Comparison of ENCODE assay signal across 14 cellular contexts in genomic region chr12:82411561-82412230, GRCh38. TPM values are rescaled to one million over a fixed set of nuclear protein-coding genes. Genes with fewer than 3 reads are reported as not detected.
A peak's percentile ranks its signal among the peaks of the same experiment; 100 is the strongest.
DNase-seq lines count a peak whose midpoint lies in the region; ATAC-seq and TF ChIP-seq lines count a peak whose summit lies in the region.
"Had no signal": no experiment of that assay in that cellular context is flagged by ENCODE, and none has a peak within 500 bp of the region (broad histone marks: within the 10 kb centered on the region; RNA-seq: fewer than 3 reads in every experiment).

No MANE protein-coding gene starts in this region.

- H3K4ac ChIP-seq in mesenchymal stem cell (ENCODE audit: low read depth in 1 of 2, low read length in 2 of 2), result no peak overlapping the region

- H3K9me3 Mint-ChIP-seq in Calu3 (ENCODE audit: low read depth, unreplicated experiment), result no peaks in the 10 kb centered on the region
- no peaks in the 10 kb centered on the region for H3K9me3 Mint-ChIP-seq in type B pancreatic cell

- H3K27ac Mint-ChIP-seq in Calu3 (ENCODE audit: unreplicated experiment), result peak overlapping the region; percentile 74
- H3K27ac Mint-ChIP-seq in type B pancreatic cell, result no peak overlapping the region

- TF ChIP-seq CTCF in Calu3 (IDR thresholded peaks at IDR 0.05; ENCODE audit: unreplicated experiment), result no peak
- TF ChIP-seq CTCF in PC-9 (conservative IDR thresholded peaks at IDR 0.05), result no peak
- TF ChIP-seq CTCF in choroid plexus epithelial cell (conservative IDR thresholded peaks at IDR 0.05; ENCODE audit: low read depth, low read length), result no peak
- TF ChIP-seq CTCF in type B pancreatic cell (conservative IDR thresholded peaks at IDR 0.05), result no peak

- H3K4me3 Mint-ChIP-seq in Calu3 (ENCODE audit: low read depth, unreplicated experiment) (peak overlapping the region; percentile 11), type B pancreatic cell (no peak overlapping the region)

- H4K91ac ChIP-seq in mesenchymal stem cell (ENCODE audit: low read length), result no peak overlapping the region

- H2BK12ac ChIP-seq in mesenchymal stem cell (ENCODE audit: low read length in 2 of 2), result no peak overlapping the region

- no TSS peak for BruUV-seq in Calu3 (replicated peaks; lab: Mats Ljungman, UMichigan)
- BruUV-seq in PC-9 (replicated peaks; lab: Mats Ljungman, UMichigan), result no TSS peak

- CTCF ChIA-PET in Calu3 (lab: Charles Lee), result interaction anchor here (1.1 to 2.1 kb wide), 2 partner anchors 54 to 102 kb away, joined by 3 to 8 read pairs; partner anchors contain the start of genes CCDC59 and METTL25
- CTCF ChIA-PET in PC-9 (lab: Charles Lee), result no interaction called here

- H3K36me3 ChIP-seq in PC-9 (ENCODE audit: low read depth) (no peaks in the 10 kb centered on the region), mesenchymal stem cell (ENCODE audit: control insufficient read depth in 1 of 2, insufficient read depth in 2 of 2, low read depth in 1 of 2, low read length in 2 of 2) (no peaks in the 10 kb centered on the region)

- H3K9me2 ChIP-seq in PC-9 (ENCODE audit: insufficient read depth), result no peaks in the 10 kb centered on the region; the same call in 1 of the 2 replicates

- peaks cover 54% of the 10 kb centered on the region for H3K4me1 Mint-ChIP-seq in Calu3 (ENCODE audit: low read depth, unreplicated experiment)
- H3K4me1 Mint-ChIP-seq in type B pancreatic cell (ENCODE audit: unreplicated experiment), result no peaks in the 10 kb centered on the region

- H2AFZ ChIP-seq in PC-9, result 0 out of 2 replicates have a peak overlapping the region, but pooled peaks have one; percentile 46
- H2AFZ ChIP-seq in mesenchymal stem cell (ENCODE audit: low read depth, low read length), result no peak overlapping the region

- no peaks in the 10 kb centered on the region for H3F3A ChIP-seq in PC-9 (ENCODE audit: insufficient read depth, low read depth)

- H3K36me3 Mint-ChIP-seq in Calu3 (ENCODE audit: insufficient read depth, unreplicated experiment) (no peaks in the 10 kb centered on the region), type B pancreatic cell (no peaks in the 10 kb centered on the region)

- no peak overlapping the region for H3K4me3 ChIP-seq in PC-9
- H3K4me3 ChIP-seq in choroid plexus epithelial cell (ENCODE audit: low read depth, low read length), result no peak overlapping the region
- no peak overlapping the region for H3K4me3 ChIP-seq in mesenchymal stem cell (ENCODE audit: insufficient read depth in 1 of 2, low read depth in 1 of 2, low read length in 2 of 2)

- no peak overlapping the region for H3K18ac ChIP-seq in mesenchymal stem cell (ENCODE audit: low read depth in 1 of 2, low read length in 2 of 2)

- no peak overlapping the region for H4K8ac ChIP-seq in mesenchymal stem cell (ENCODE audit: low read length)

- no peaks in the 10 kb centered on the region for H3K27me3 Mint-ChIP-seq in Calu3 (ENCODE audit: unreplicated experiment)
- H3K27me3 Mint-ChIP-seq in type B pancreatic cell, result no peaks in the 10 kb centered on the region

- H3K27me3 ChIP-seq in PC-9 (ENCODE audit: insufficient read depth, low read depth), result no peaks in the 10 kb centered on the region
- H3K27me3 ChIP-seq in mesenchymal stem cell (ENCODE audit: control insufficient read depth in 1 of 2, insufficient read depth in 1 of 2, low read length in 2 of 2), result no peaks in the 10 kb centered on the region

- H3K79me1 ChIP-seq in mesenchymal stem cell (replicated peaks; ENCODE audit: low read length, poor library complexity, severe bottlenecking), result no peaks in the 10 kb centered on the region

- intact Hi-C loops in Calu3 (cut with micrococcal nuclease; ENCODE audit: unreplicated experiment) (loop anchor here (5.0 kb wide), 1 partner anchor 51 kb away; no protein-coding TSS in a partner anchor), PC-9 (cut with micrococcal nuclease; ENCODE audit: unreplicated experiment) (no loop called here)

- WGBS in mesenchymal stem cell, result no CpG with 5 or more reads among the region's 4 CpGs

- H2BK15ac ChIP-seq in mesenchymal stem cell (ENCODE audit: low read depth, poor library complexity, severe bottlenecking), result no peak overlapping the region

- H3K4me2 ChIP-seq in PC-9, result no peak overlapping the region
- no peak overlapping the region for H3K4me2 ChIP-seq in mesenchymal stem cell (ENCODE audit: low read length, poor library complexity, severe bottlenecking)

- H2AK5ac ChIP-seq in mesenchymal stem cell (ENCODE audit: low read length, severe bottlenecking), result no peak overlapping the region

- no peak overlapping the region for H2BK5ac ChIP-seq in mesenchymal stem cell (ENCODE audit: low read depth, low read length, poor library complexity, severe bottlenecking)

- ATAC-seq in GM21526 (IDR thresholded peaks at IDR 0.05; ENCODE audit: low FRiP score, unreplicated experiment), result no peak

- H3K27ac ChIP-seq in PC-9, result no peak overlapping the region
- peak overlapping the region; percentile 40 for H3K27ac ChIP-seq in mesenchymal stem cell (ENCODE audit: low read length, poor library complexity, severe bottlenecking)
- H3K27ac ChIP-seq: C4-2B had no signal

- H3K4me1 ChIP-seq in PC-9 (replicated peaks; ENCODE audit: insufficient read depth) (no peaks in the 10 kb centered on the region), mesenchymal stem cell (ENCODE audit: control insufficient read depth, insufficient read depth, low read depth, low read length) (no peaks in the 10 kb centered on the region)

- DNase-seq in Calu3, result no peak
- DNase-seq in PC-9, result no peak
- DNase-seq in choroid plexus epithelial cell (ENCODE audit: low read depth), result peak; percentile 12
- DNase-seq in mesenchymal stem cell, result no peak
- no peak for DNase-seq in type B pancreatic cell (ENCODE audit: extremely low spot score, unreplicated experiment)
- no peak for DNase-seq in COLO668 (lab: John Stamatoyannopoulos, UW; ENCODE audit: unreplicated experiment)
- DNase-seq in NCI-H510A treated with DMSO at 0.1 percent for 48 hours (lab: John Stamatoyannopoulos, UW), result no peak
- DNase-seq: GOT3, NCI-H1105, NCI-H1694, NCI-H526 treated with DMSO at 0.1 percent for 48 hours, RPMI8226 had no signal

- H3K23ac ChIP-seq in mesenchymal stem cell (ENCODE audit: low read length in 2 of 2), result no peak overlapping the region

- POLR2A ChIA-PET in PC-9 (lab: Charles Lee; ENCODE audit: unreplicated experiment), result no interaction called here

- H4K20me1 ChIP-seq in PC-9 (ENCODE audit: insufficient read depth), result no peaks in the 10 kb centered on the region

- H3K9me3 ChIP-seq in PC-9 (ENCODE audit: insufficient read depth, low read depth), result no peaks in the 10 kb centered on the region
- H3K9me3 ChIP-seq in mesenchymal stem cell (ENCODE audit: control insufficient read depth, low read length), result no peaks in the 10 kb centered on the region

- H2BK120ac ChIP-seq in mesenchymal stem cell (ENCODE audit: low read depth, low read length), result no peak overlapping the region

- H3K9ac ChIP-seq in mesenchymal stem cell (ENCODE audit: low read length), result no peak overlapping the region

- H3K79me2 ChIP-seq in PC-9 (ENCODE audit: low read depth), result no peaks in the 10 kb centered on the region

- H3K14ac ChIP-seq in mesenchymal stem cell (ENCODE audit: low read length in 2 of 2), result no peak overlapping the region

RNA-seq across cellular contexts. Expression of gene METTL25, which starts 53.4 kb away (rescaled TPM):
- total RNA-seq in Calu3 (2022), result 6.7 and 7.2 TPM in 2 replicates
- total RNA-seq in PC-9 (2021), result 2.2 and 2.8 TPM in 2 replicates
- polyA plus RNA-seq in mesenchymal stem cell (2013, experiment 1 of 2), result 5.0 TPM
- polyA plus RNA-seq in mesenchymal stem cell (2013, experiment 2 of 2), result 5.5 TPM
- total RNA-seq in type B pancreatic cell (ENCODE audit: low replicate concordance), result 9.4 and 14.3 TPM in 2 replicates

RNA-seq across cellular contexts. Expression of gene CCDC59, which starts 53.5 kb away (rescaled TPM):
- 51.7 and 55.8 TPM in 2 replicates for total RNA-seq in Calu3 (2022)
- 28.9 and 49.9 TPM in 2 replicates for total RNA-seq in PC-9 (2021)
- 60.6 TPM for polyA plus RNA-seq in mesenchymal stem cell (2013, experiment 1 of 2)
- 60.3 TPM for polyA plus RNA-seq in mesenchymal stem cell (2013, experiment 2 of 2)
- 33.1 and 37.4 TPM in 2 replicates for total RNA-seq in type B pancreatic cell (ENCODE audit: low replicate concordance)
